Comparison of ENCODE assay signal across 8 cellular contexts in the genomic region with DNA sequence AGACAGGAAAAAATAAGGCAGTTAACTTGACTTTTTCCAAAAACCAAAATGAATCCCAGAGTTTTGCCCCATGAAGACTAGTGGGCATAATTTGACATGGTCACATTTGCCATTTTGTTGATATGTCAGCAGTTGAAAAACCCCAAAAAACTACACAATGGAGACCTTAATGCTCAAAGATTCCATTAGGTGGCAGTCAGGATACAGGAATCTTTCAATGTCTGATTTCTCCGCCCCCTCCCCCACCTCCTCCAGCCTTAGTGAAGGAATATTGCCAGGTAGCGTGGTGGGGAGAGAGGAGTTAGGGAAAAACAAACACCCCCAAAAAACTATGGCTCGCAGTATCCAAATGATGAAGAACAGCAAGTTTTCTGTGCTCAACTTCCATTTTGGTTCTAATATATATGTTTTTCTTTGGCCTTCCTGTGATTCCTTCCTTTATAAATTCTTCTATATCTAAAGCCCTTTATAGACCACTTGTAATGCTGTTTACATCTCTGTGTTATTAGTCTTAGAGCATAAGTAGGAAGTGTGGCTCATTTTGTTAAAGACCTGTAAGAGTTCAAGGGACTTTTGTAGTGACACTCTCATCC. TPM values are rescaled to one million over a fixed set of nuclear protein-coding genes. Genes with fewer than 3 reads are reported as not detected.
A peak's percentile ranks its signal among the peaks of the same experiment; 100 is the strongest.
DNase-seq lines count a peak whose midpoint lies in the region; ATAC-seq and TF ChIP-seq lines count a peak whose summit lies in the region.

No MANE protein-coding gene starts in this region.

- H3K4me1 Mint-ChIP-seq in CD8-positive, alpha-beta memory T cell: peaks cover 0 to 5% (median under 1%) of the 10 kb centered on the region in 3 donors
- H3K4me1 Mint-ChIP-seq in activated B cell treated with CpG ODN at 0.5 μM for 24 hours (peaks cover 19% of the 10 kb centered on the region), nephron (no peaks in the 10 kb centered on the region)

- no peaks in the 10 kb centered on the region for H3K36me3 Mint-ChIP-seq in CD8-positive, alpha-beta memory T cell
- H3K36me3 Mint-ChIP-seq in activated B cell treated with CpG ODN at 0.5 μM for 24 hours (ENCODE audit: low read depth) (no peaks in the 10 kb centered on the region), nephron (ENCODE audit: low read depth) (no peaks in the 10 kb centered on the region)

- ATAC-seq in GM19395 (IDR thresholded peaks at IDR 0.05; ENCODE audit: unreplicated experiment) (peak; percentile 58), activated B cell treated with CpG ODN at 0.5 μM for 24 hours (ENCODE audit: low read depth) (peak; percentile 83), esophagus mucosa (peak; percentile 68), HG02852 (IDR thresholded peaks at IDR 0.05; ENCODE audit: unreplicated experiment) (no peak), GM21825 (IDR thresholded peaks at IDR 0.05; ENCODE audit: unreplicated experiment) (no peak)

- no peaks in the 10 kb centered on the region for H3K36me3 ChIP-seq in CD8-positive, alpha-beta memory T cell (ENCODE audit: insufficient read depth, low read length)

- peaks cover 1 to 9% of the 10 kb centered on the region in 2 donors for H3K27me3 Mint-ChIP-seq in CD8-positive, alpha-beta memory T cell
- H3K27me3 Mint-ChIP-seq in activated B cell treated with CpG ODN at 0.5 μM for 24 hours (no peaks in the 10 kb centered on the region), nephron (ENCODE audit: low read depth) (no peaks in the 10 kb centered on the region)

- H3K9me3 ChIP-seq in CD8-positive, alpha-beta memory T cell (ENCODE audit: low read length): no peaks in the 10 kb centered on the region

- CTCF ChIA-PET in CD8-positive, alpha-beta memory T cell (lab: Charles Lee): interaction anchor here (1.0 kb wide), 1 partner anchor 174 kb away, joined by 3 read pairs; no protein-coding TSS in a partner anchor
- CTCF ChIA-PET in activated B cell treated with CpG ODN at 0.5 μM for 24 hours (lab: Charles Lee): interaction anchor here (1.0 to 4.2 kb wide), 8 partner anchors 44 to 289 kb away, joined by 3 to 48 read pairs (median 6); no protein-coding TSS in a partner anchor

- no peak overlapping the region for H3K27ac Mint-ChIP-seq in CD8-positive, alpha-beta memory T cell
- H3K27ac Mint-ChIP-seq in activated B cell treated with CpG ODN at 0.5 μM for 24 hours (peak overlapping the region; percentile 13), nephron (no peak overlapping the region)

- intact Hi-C loops in activated B cell treated with CpG ODN at 0.5 μM for 24 hours (cut with micrococcal nuclease): loop anchor here (1.0 kb wide), 7 partner anchors 13 to 289 kb away; no protein-coding TSS in a partner anchor

- peak in 4 of 5 donors; percentile 7 to 54 (median 25) for DNase-seq in CD8-positive, alpha-beta memory T cell
- DNase-seq in NCI-H187 (lab: John Stamatoyannopoulos, UW) (peak; percentile 11 to 33), activated B cell treated with CpG ODN at 0.5 μM for 24 hours (no peak)

- no peaks in the 10 kb centered on the region for H3K27me3 ChIP-seq in CD8-positive, alpha-beta memory T cell (ENCODE audit: insufficient read depth, low read length, poor library complexity, severe bottlenecking)

- H3K9me3 Mint-ChIP-seq in CD8-positive, alpha-beta memory T cell: no peaks in the 10 kb centered on the region
- H3K9me3 Mint-ChIP-seq in activated B cell treated with CpG ODN at 0.5 μM for 24 hours: no peaks in the 10 kb centered on the region
- no peaks in the 10 kb centered on the region for H3K9me3 Mint-ChIP-seq in nephron

- no peak for TF ChIP-seq CTCF in activated B cell treated with CpG ODN at 0.5 μM for 24 hours (IDR thresholded peaks at IDR 0.05)
- peak; percentile 76 to 77 (median 77) for TF ChIP-seq CTCF in nephron (IDR thresholded peaks at IDR 0.05; ENCODE audit: unreplicated experiment in 3 of 3)

- POLR2A ChIA-PET in CD8-positive, alpha-beta memory T cell (lab: Charles Lee): no interaction called here
- POLR2A ChIA-PET in activated B cell treated with CpG ODN at 0.5 μM for 24 hours (lab: Charles Lee): interaction anchor here (0.9 to 1.5 kb wide), 9 partner anchors 13 to 272 kb away, joined by 3 to 9 read pairs (median 4); partner anchors contain the start of gene DUSP5

- no peak overlapping the region for H3K27ac ChIP-seq in CD8-positive, alpha-beta memory T cell (ENCODE audit: low read depth, low read length)

- H3K4me3 ChIP-seq in CD8-positive, alpha-beta memory T cell (ENCODE audit: low read length): no peak overlapping the region

- no peak overlapping the region for H3K4me3 Mint-ChIP-seq in CD8-positive, alpha-beta memory T cell
- H3K4me3 Mint-ChIP-seq in activated B cell treated with CpG ODN at 0.5 μM for 24 hours (no peak overlapping the region), nephron (no peak overlapping the region)

- H3K4me1 ChIP-seq in CD8-positive, alpha-beta memory T cell (ENCODE audit: insufficient read depth, low read length): no peaks in the 10 kb centered on the region

RNA-seq across cellular contexts. Expression of gene SMNDC1, which starts 6.7 kb away (rescaled TPM):
- 10 to 100 TPM; 54.9 to 60.1 TPM for total RNA-seq in CD8-positive, alpha-beta memory T cell
- 17.7 TPM for polyA plus RNA-seq in CD8-positive, alpha-beta memory T cell
- total RNA-seq in activated B cell treated with CpG ODN at 0.5 μM for 24 hours: 32.7 and 35.6 TPM in 2 replicates
- 19.2 TPM for total RNA-seq in esophagus mucosa

Comparison
In these comparisons a context has a peak if more than half of its experiments do, and no peak if none do; other contexts are left out.
1. ATAC-seq: peak in GM19395 (single experiment), activated B cell treated with CpG ODN at 0.5 μM for 24 hours (single experiment) and esophagus mucosa (single experiment); none in HG02852 (single experiment) and GM21825 (single experiment).